In genomic region chr7:27161214-27161720, GRCh38 we compare ENCODE assay signal across 8 cellular contexts. TPM values are rescaled to one million over a fixed set of nuclear protein-coding genes. Genes with fewer than 3 reads are reported as not detected.
DNase-seq lines count a peak whose midpoint lies in the region; ATAC-seq and TF ChIP-seq lines count a peak whose summit lies in the region.

No MANE protein-coding gene starts in this region.

- H3K9ac ChIP-seq in OCI-LY3 (ENCODE audit: low read length), result peak overlapping the region; percentile 82
- H3K9ac ChIP-seq in parathyroid adenoma, result no peak overlapping the region

- in situ Hi-C loops in GM13976 (cut with MboI; ENCODE audit: low sequenced_read_pairs, unreplicated experiment), result loop anchor here (10.0 to 25.0 kb wide), 2 partner anchors 649 to 1296 kb away; no protein-coding TSS in a partner anchor

- no peak for ATAC-seq in activated CD4-positive, CD25-positive, alpha-beta regulatory T cell treated with anti-CD3 and anti-CD28 coated beads, Interleukin-2, amount 50 U/mL, for 24 hours

- H3K4me2 ChIP-seq in OCI-LY3 (ENCODE audit: low read length) (peak overlapping the region; percentile 96), parathyroid adenoma (ENCODE audit: low read length) (peak overlapping the region; percentile 87)

- H3K4me1 ChIP-seq in OCI-LY3 (ENCODE audit: low read length), result 0 out of 2 replicates have a peak, but pooled peaks cover 5% of the 10 kb centered on the region
- peaks cover 2 to 4% of the 10 kb centered on the region in 2 donors for H3K4me1 ChIP-seq in esophagus (ENCODE audit: control insufficient read depth in 2 of 2, insufficient read depth in 2 of 2, low read length in 1 of 2)
- no peaks in the 10 kb centered on the region for H3K4me1 ChIP-seq in parathyroid adenoma

- H3K9me3 ChIP-seq in OCI-LY3 (ENCODE audit: insufficient read depth, low read length), result no peaks in the 10 kb centered on the region
- peaks cover 0 to 13% of the 10 kb centered on the region in 2 donors for H3K9me3 ChIP-seq in esophagus (ENCODE audit: control insufficient read depth in 2 of 2, insufficient read depth in 1 of 2, low read depth in 1 of 2, low read length in 1 of 2)
- H3K9me3 ChIP-seq in parathyroid adenoma (ENCODE audit: control insufficient read depth, low read length), result no peaks in the 10 kb centered on the region

- TF ChIP-seq CTCF in GM13976 (IDR thresholded peaks at IDR 0.05; ENCODE audit: borderline replicate concordance, control extremely low read depth, extremely low read depth, insufficient read depth, missing control alignments) (peak; percentile 15), OCI-LY3 (IDR thresholded peaks at IDR 0.05; ENCODE audit: low read depth, low read length) (0 out of 2 replicates have a peak, but pooled peaks have one; percentile 17), parathyroid adenoma (IDR thresholded peaks at IDR 0.05) (no peak)

- H4K20me1 ChIP-seq in OCI-LY3 (ENCODE audit: insufficient read depth, low read length), result no peaks in the 10 kb centered on the region

- WGBS in esophagus, 2 donors, result 8 to 10% methylated on average over 26 to 27 of the region's 27 CpGs

- no peak for DNase-seq in GM13976 (ENCODE audit: low spot score)
- DNase-seq in stimulated activated CD4-positive, alpha-beta T cell treated with anti-CD3 and anti-CD28 coated beads, Interleukin-1b, Interleukin-23, amount 100 ng/mL, for 48 hours, result no peak
- DNase-seq in NCI-H2196 (lab: John Stamatoyannopoulos, UW; ENCODE audit: unreplicated experiment), result no peak
- no peak for DNase-seq in islet precursor cell

- H3K27me3 ChIP-seq in OCI-LY3 (ENCODE audit: low read depth, low read length) (no peaks in the 10 kb centered on the region), esophagus (ENCODE audit: control insufficient read depth in 1 of 2, insufficient read depth in 2 of 2, low read length in 2 of 2) (peaks cover 4 to 38% of the 10 kb centered on the region in 2 donors), parathyroid adenoma (ENCODE audit: control insufficient read depth, insufficient read depth, low read length) (peaks cover 45% of the 10 kb centered on the region)

- H3K27ac ChIP-seq in OCI-LY3 (ENCODE audit: low read length), result no peak overlapping the region
- no peak overlapping the region for H3K27ac ChIP-seq in esophagus (ENCODE audit: low read depth in 2 of 2, low read length in 1 of 2)
- H3K27ac ChIP-seq in parathyroid adenoma, result no peak overlapping the region

- H3K79me2 ChIP-seq in OCI-LY3 (ENCODE audit: low read length) (no peaks in the 10 kb centered on the region), parathyroid adenoma (no peaks in the 10 kb centered on the region)

- peak overlapping the region; percentile 99 for H3K4me3 ChIP-seq in OCI-LY3 (ENCODE audit: low read length)
- peak overlapping the region; percentile 66 for H3K4me3 ChIP-seq in esophagus (ENCODE audit: low read depth in 1 of 2, low read length in 2 of 2)
- peak overlapping the region; percentile 61 for H3K4me3 ChIP-seq in parathyroid adenoma (ENCODE audit: low read depth, low read length)

- peak overlapping the region; percentile 100 for H2AFZ ChIP-seq in OCI-LY3 (ENCODE audit: low read depth, low read length)
- H2AFZ ChIP-seq in parathyroid adenoma, result peak overlapping the region; percentile 100

- H3K36me3 ChIP-seq in OCI-LY3 (replicated peaks; ENCODE audit: low read depth, low read length) (no peaks in the 10 kb centered on the region), esophagus (ENCODE audit: control insufficient read depth in 2 of 2, insufficient read depth in 2 of 2, low read length in 1 of 2) (no peaks in the 10 kb centered on the region), parathyroid adenoma (ENCODE audit: control insufficient read depth, insufficient read depth, low read length) (no peaks in the 10 kb centered on the region)

RNA-seq across cellular contexts. Expression of gene HOXA9, which starts 4.1 kb away (rescaled TPM):
- polyA plus RNA-seq in esophagus, result under 1 TPM; 0.49 TPM

RNA-seq across cellular contexts. Expression of gene HOXA7, which starts 4.8 kb away (rescaled TPM):
- polyA plus RNA-seq in esophagus, result 1 to 10 TPM; 1.5 to 1.8 TPM

RNA-seq across cellular contexts. Expression of gene HOXA3, which starts 8.9 kb away (rescaled TPM):
- 1 to 10 TPM; 3.3 to 4.3 TPM for polyA plus RNA-seq in esophagus

RNA-seq across cellular contexts. Expression of gene HOXA10, which starts 12.9 kb away (rescaled TPM):
- polyA plus RNA-seq in esophagus, result under 1 TPM; 0.09 to 0.16 TPM

RNA-seq across cellular contexts. Expression of gene HOXA6, which starts 13.7 kb away (rescaled TPM):
- polyA plus RNA-seq in esophagus, result under 1 TPM; 0.19 to 0.69 TPM
